In the genomic region with DNA sequence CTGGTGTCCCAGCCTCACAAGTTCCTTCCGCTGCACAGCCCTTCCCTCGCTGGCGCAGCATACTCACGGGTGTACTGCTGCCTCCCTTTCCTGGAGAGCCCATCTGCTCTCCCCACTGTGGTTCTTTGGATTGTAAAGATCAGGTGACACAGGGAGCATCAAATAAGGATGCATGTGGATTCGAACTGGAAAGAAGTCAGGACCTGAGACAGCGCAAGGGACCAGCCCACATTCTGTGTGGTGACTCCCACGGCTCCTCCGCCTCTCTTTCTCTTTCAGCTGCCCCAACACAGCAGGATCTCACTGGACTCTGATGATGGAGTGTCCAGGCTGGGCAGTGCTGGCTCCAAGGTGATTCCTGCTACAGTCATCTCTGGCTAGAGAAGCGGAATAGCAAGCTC, we compare ENCODE assay signal across 15 cellular contexts. TPM values are rescaled to one million over a fixed set of nuclear protein-coding genes. Genes with fewer than 3 reads are reported as not detected.
DNase-seq lines count a peak whose midpoint lies in the region; ATAC-seq and TF ChIP-seq lines count a peak whose summit lies in the region.
"Had no signal": no experiment of that assay in that cellular context is flagged by ENCODE, and none has a peak within 500 bp of the region (broad histone marks: within the 10 kb centered on the region; RNA-seq: fewer than 3 reads in every experiment).

No MANE protein-coding gene starts in this region.

- H3K9me3 ChIP-seq in mammary epithelial cell (replicated peaks; ENCODE audit: insufficient read depth, low read length), result no peaks in the 10 kb centered on the region
- H3K9me3 ChIP-seq: HAP-1, uterus had no signal

- no peak for TF ChIP-seq CTCF in mammary epithelial cell (conservative IDR thresholded peaks at IDR 0.05 in 1 of 2, IDR thresholded peaks at IDR 0.05 in 1 of 2; ENCODE audit: extremely low read depth in 1 of 2, insufficient read depth in 1 of 2, low read depth in 1 of 2, low read length in 2 of 2)

- H3K4me2 ChIP-seq in mammary epithelial cell (ENCODE audit: insufficient read depth, low read depth, low read length), result no peak overlapping the region

- peaks cover 15% of the 10 kb centered on the region for H3K79me2 ChIP-seq in mammary epithelial cell (ENCODE audit: insufficient read depth, low read length)

- DNase-seq in ELF-1 (ENCODE audit: low read depth, low spot score) (peak; percentile 34), NCI-H226 (peak; percentile 43), mammary epithelial cell (peak; percentile 8), myocyte (ENCODE audit: low read depth) (peak; percentile 62), inferior parietal cortex (ENCODE audit: extremely low spot score) (no peak)
- DNase-seq: activated naive CD8-positive, alpha-beta T cell treated with anti-CD3 and anti-CD28 coated beads for 36 hours; CD4-positive, alpha-beta T cell; stimulated activated naive CD8-positive, alpha-beta T cell treated with anti-CD3 and anti-CD28 coated beads, Interleukin-15, Interleukin-2, amounts not matched to agents 100 U/mL and 50 U/mL, for 24 hours; uterus had no signal

- no peak overlapping the region for H3K4me3 ChIP-seq in mammary epithelial cell (replicated peaks in 1 of 3; ENCODE audit: insufficient read depth in 1 of 3, low read depth in 2 of 3, low read length in 3 of 3)
- H3K4me3 ChIP-seq: HAP-1, uterus had no signal

- BruUV-seq in mammary epithelial cell (replicated peaks; lab: Mats Ljungman, UMichigan), result no TSS peak

- dilution Hi-C loops in mammary epithelial cell (cut with HindIII; ENCODE audit: low sequenced_read_pairs), result no loop called here

- peaks cover 28% of the 10 kb centered on the region for H3K36me3 ChIP-seq in mammary epithelial cell (ENCODE audit: insufficient read depth, low read length)
- H3K36me3 ChIP-seq: uterus had no signal

- ATAC-seq in HG02885 (IDR thresholded peaks at IDR 0.05; ENCODE audit: poor library complexity, unreplicated experiment) (no peak), HG02973 (IDR thresholded peaks at IDR 0.05; ENCODE audit: unreplicated experiment) (no peak)
- ATAC-seq: activated CD4-positive, CD25-positive, alpha-beta regulatory T cell treated with anti-CD3 and anti-CD28 coated beads, Interleukin-2, amount 50 U/mL, for 24 hours; stimulated activated naive CD8-positive, alpha-beta T cell treated with anti-CD3 and anti-CD28 coated beads, Interleukin-15, Interleukin-2, amounts not matched to agents 100 U/mL and 50 U/mL, for 24 hours had no signal

- CTCF ChIA-PET in mammary epithelial cell (lab: Charles Lee; ENCODE audit: low non-redundant PET), result interaction anchor here (0.5 kb wide), 1 partner anchor 133 kb away, joined by 29 read pairs; no protein-coding TSS in a partner anchor

- no peaks in the 10 kb centered on the region for H3K27me3 ChIP-seq in mammary epithelial cell (ENCODE audit: insufficient read depth, low read length)
- H3K27me3 ChIP-seq: uterus had no signal

- H3K27ac ChIP-seq in mammary epithelial cell (ENCODE audit: insufficient read depth, low read depth, low read length), result no peak overlapping the region
- H3K27ac ChIP-seq: HL-60, uterus had no signal

- in situ Hi-C loops in mammary epithelial cell (cut with MboI; ENCODE audit: low sequenced_read_pairs in 2 of 2), result loop anchor here in 1 of 2 donors (25.0 kb wide), 1 partner anchor 1171 kb away; no protein-coding TSS in a partner anchor

- intact Hi-C loops in mammary epithelial cell (cut with micrococcal nuclease), result no loop called here

- no peak overlapping the region for H3K9ac ChIP-seq in mammary epithelial cell (ENCODE audit: insufficient read depth, low read length)

- H4K20me1 ChIP-seq in mammary epithelial cell (ENCODE audit: insufficient read depth, low read length), result no peaks in the 10 kb centered on the region

- H2AFZ ChIP-seq in mammary epithelial cell (ENCODE audit: low read depth, low read length), result no peak overlapping the region

- H3K4me1 ChIP-seq in mammary epithelial cell (ENCODE audit: insufficient read depth, low read length), result peaks cover 6% of the 10 kb centered on the region
- H3K4me1 ChIP-seq: HAP-1 had no signal

- WGBS in mammary epithelial cell (ENCODE audit: low coverage, missing lambda C conversion rate), result 88% methylated on average over 9 of the region's 9 CpGs

RNA-seq across cellular contexts. Expression of gene LDAF1, which starts 8.1 kb away (rescaled TPM):
- total RNA-seq in mammary epithelial cell, result 100 to 1,000 TPM in 1 of 2 donors, 10 to 100 TPM in 1; 43.5 to 131 TPM
- 51.9 TPM for polyA plus RNA-seq in mammary epithelial cell
- polyA minus RNA-seq in mammary epithelial cell, result 37.7 TPM
- total RNA-seq in myocyte, result 8.0 and 9.5 TPM in 2 replicates
- polyA plus RNA-seq in myocyte (2012), result 22.3 TPM

RNA-seq across cellular contexts. Expression of gene DNAH3, which starts 15.9 kb away (rescaled TPM):
- total RNA-seq in mammary epithelial cell, result 1 to 10 TPM in 1 of 2 donors, under 1 TPM in 1; 0.54 to 1.3 TPM
- 0.48 TPM for polyA plus RNA-seq in mammary epithelial cell
- polyA minus RNA-seq in mammary epithelial cell, result not detected
- 0.03 and 0.05 TPM in 2 replicates for total RNA-seq in myocyte
- polyA plus RNA-seq in myocyte (2012), result 0.04 TPM
- total RNA-seq: activated naive CD8-positive, alpha-beta T cell treated with anti-CD3 and anti-CD28 coated beads for 36 hours; CD4-positive, alpha-beta T cell; lung microvascular endothelial cell had no signal

RNA-seq across cellular contexts. Expression of gene ZP2, which starts 44.8 kb away (rescaled TPM):
- total RNA-seq in mammary epithelial cell (not detected), myocyte (not detected in 2 replicates)
- not detected for polyA plus RNA-seq in mammary epithelial cell
- polyA minus RNA-seq in mammary epithelial cell, result not detected
- not detected for polyA plus RNA-seq in myocyte (2012)
- total RNA-seq: activated naive CD8-positive, alpha-beta T cell treated with anti-CD3 and anti-CD28 coated beads for 36 hours; CD4-positive, alpha-beta T cell had no signal
